ENCODE assay signal across 1 cellular context in genomic region chrX:135315864-135316263, GRCh38.
TF ChIP-seq lines count a peak whose summit lies in the region.

No MANE protein-coding gene starts in this region.

TF ChIP-seq in HepG2, 621 proteins besides CTCF, POLR2A, EP300 and RAD21:
- TF ChIP-seq ZNF337 (CRISPR knock-in tag; IDR thresholded peaks at IDR 0.05; ENCODE audit: borderline replicate concordance, low read depth) (no peak), ZIK1 (CRISPR knock-in tag; IDR thresholded peaks at IDR 0.05; ENCODE audit: borderline replicate concordance, low read depth) (no peak), SOX13 (IDR thresholded peaks at IDR 0.05) (no peak), SOX13 (CRISPR knock-in tag; conservative IDR thresholded peaks at IDR 0.05 in 1 of 2, IDR thresholded peaks at IDR 0.05 in 1 of 2) (no peak), AHDC1 (CRISPR knock-in tag; IDR thresholded peaks at IDR 0.05; ENCODE audit: borderline replicate concordance) (no peak), PCBP1 (IDR thresholded peaks at IDR 0.05; ENCODE audit: borderline replicate concordance, low read depth, low read length) (no peak), THAP7 (CRISPR knock-in tag; IDR thresholded peaks at IDR 0.05) (no peak), FOSL2 (CRISPR knock-in tag; IDR thresholded peaks at IDR 0.05) (no peak), MXD3 (CRISPR knock-in tag; IDR thresholded peaks at IDR 0.05) (no peak), TCF7L2 (IDR thresholded peaks at IDR 0.05; ENCODE audit: low read depth, low read length) (no peak), ZNF720 (CRISPR knock-in tag; IDR thresholded peaks at IDR 0.05) (no peak), HMG20B (CRISPR knock-in tag; conservative IDR thresholded peaks at IDR 0.05) (no peak), ZNF10 (CRISPR knock-in tag; IDR thresholded peaks at IDR 0.05; ENCODE audit: borderline replicate concordance, low read depth) (no peak), ZNF414 (CRISPR knock-in tag; IDR thresholded peaks at IDR 0.05) (no peak), ZNF749 (CRISPR knock-in tag; IDR thresholded peaks at IDR 0.05; ENCODE audit: borderline replicate concordance) (no peak), ZBTB25 (CRISPR knock-in tag; IDR thresholded peaks at IDR 0.05) (no peak)
TF ChIP-seq in HepG2: peak in this region for 0.
